Comparison of ENCODE assay signal across 28 cellular contexts in genomic region chr13:83984793-83985192, GRCh38.
"Had no signal": no experiment of that assay in that cellular context is flagged by ENCODE, and none has a peak within 500 bp of the region (broad histone marks: within the 10 kb centered on the region; RNA-seq: fewer than 3 reads in every experiment).

No MANE protein-coding gene starts in this region.

- H3K36me3 ChIP-seq: WERI-Rb-1 had no signal

- ATAC-seq: activated CD8-positive, alpha-beta memory T cell treated with anti-CD3 and anti-CD28 coated beads, Interleukin-2, amount 10 ng/mL, durations not matched to agents 7 days and 5 days; activated naive CD8-positive, alpha-beta T cell treated with anti-CD3 and anti-CD28 coated beads, Interleukin-2, amount 50 U/mL, for 24 hours had no signal

- H3K27ac Mint-ChIP-seq: activated CD4-positive, alpha-beta memory T cell treated with anti-CD3 and anti-CD28 coated beads, Interleukin-2, amount 10 ng/mL, durations not matched to agents 7 days and 5 days; activated CD8-positive, alpha-beta memory T cell treated with anti-CD3 and anti-CD28 coated beads, Interleukin-2, amount 10 ng/mL, durations not matched to agents 7 days and 5 days; activated naive CD4-positive, alpha-beta T cell treated with anti-CD3 and anti-CD28 coated beads, Interleukin-2, amount 10 ng/mL, durations not matched to agents 7 days and 5 days; activated naive CD8-positive, alpha-beta T cell; activated naive CD8-positive, alpha-beta T cell treated with anti-CD3 and anti-CD28 coated beads, Interleukin-2, amount 50 U/mL, for 24 hours; brain had no signal

- DNase-seq: activated CD4-positive, alpha-beta memory T cell treated with anti-CD3 and anti-CD28 coated beads, Interleukin-2, amount 10 ng/mL, durations not matched to agents 7 days and 5 days; activated CD4-positive, alpha-beta T cell treated with anti-CD3 and anti-CD28 coated beads for 1 hour; activated CD4-positive, alpha-beta T cell treated with anti-CD3 and anti-CD28 coated beads for 48 hours; activated CD4-positive, CD25-positive, alpha-beta regulatory T cell; activated CD8-positive, alpha-beta memory T cell treated with anti-CD3 and anti-CD28 coated beads for 24 hours; activated CD8-positive, alpha-beta memory T cell treated with anti-CD3 and anti-CD28 coated beads, Interleukin-2, amount 10 ng/mL, durations not matched to agents 7 days and 5 days; activated CD8-positive, alpha-beta memory T cell treated with anti-CD3 and anti-CD28 coated beads, Interleukin-2, amount 50 U/mL, for 48 hours; activated effector memory CD4-positive, alpha-beta T cell treated with Interleukin-2 at 50 U/mL for 16 hours; activated naive CD4-positive, alpha-beta T cell treated with anti-CD3 and anti-CD28 coated beads, Interleukin-2, amount 10 ng/mL, durations not matched to agents 7 days and 5 days; activated naive CD8-positive, alpha-beta T cell treated with anti-CD3 and anti-CD28 coated beads, Interleukin-2, amount 50 U/mL, for 24 hours; activated T-cell treated with anti-CD3 and anti-CD28 coated beads, Interleukin-2, amount 50 U/mL, for 48 hours; anterior cingulate cortex; central memory CD4-positive, alpha-beta T cell; NCI-H1048; NCI-H1105 treated with DMSO at 0.1 percent for 48 hours; NCI-H1436; NCI-H1694; NCI-H1930; NCI-H2081 treated with DMSO at 0.1 percent for 48 hours; NCI-H226; NCI-H524 treated with DMSO at 0.1 percent for 48 hours; NK-92 treated with Interleukin-12 subunit alpha and Interleukin-12 subunit beta, amount 100 ng/mL, for 24 hours; Right ventricle myocardium superior; T1000; WERI-Rb-1 had no signal

- H3K4me3 Mint-ChIP-seq: activated CD4-positive, alpha-beta memory T cell treated with anti-CD3 and anti-CD28 coated beads, Interleukin-2, amount 10 ng/mL, durations not matched to agents 7 days and 5 days; activated CD8-positive, alpha-beta memory T cell treated with anti-CD3 and anti-CD28 coated beads, Interleukin-2, amount 10 ng/mL, durations not matched to agents 7 days and 5 days; activated naive CD4-positive, alpha-beta T cell treated with anti-CD3 and anti-CD28 coated beads, Interleukin-2, amount 10 ng/mL, durations not matched to agents 7 days and 5 days; activated naive CD8-positive, alpha-beta T cell; activated naive CD8-positive, alpha-beta T cell treated with anti-CD3 and anti-CD28 coated beads, Interleukin-2, amount 50 U/mL, for 24 hours; brain had no signal

- H3K4me1 Mint-ChIP-seq: activated CD4-positive, alpha-beta memory T cell treated with anti-CD3 and anti-CD28 coated beads, Interleukin-2, amount 10 ng/mL, durations not matched to agents 7 days and 5 days; activated naive CD4-positive, alpha-beta T cell treated with anti-CD3 and anti-CD28 coated beads, Interleukin-2, amount 10 ng/mL, durations not matched to agents 7 days and 5 days; activated naive CD8-positive, alpha-beta T cell treated with anti-CD3 and anti-CD28 coated beads, Interleukin-2, amount 50 U/mL, for 24 hours; brain had no signal

- H3K9me3 Mint-ChIP-seq: activated CD4-positive, alpha-beta memory T cell treated with anti-CD3 and anti-CD28 coated beads, Interleukin-2, amount 10 ng/mL, durations not matched to agents 7 days and 5 days; activated naive CD8-positive, alpha-beta T cell treated with anti-CD3 and anti-CD28 coated beads, Interleukin-2, amount 50 U/mL, for 24 hours; brain had no signal

- H3K9ac ChIP-seq: KMS-11 had no signal

- H3K4me2 ChIP-seq: KMS-11 had no signal

- H3K27me3 Mint-ChIP-seq: activated CD4-positive, alpha-beta memory T cell treated with anti-CD3 and anti-CD28 coated beads, Interleukin-2, amount 10 ng/mL, durations not matched to agents 7 days and 5 days; activated CD8-positive, alpha-beta memory T cell treated with anti-CD3 and anti-CD28 coated beads, Interleukin-2, amount 10 ng/mL, durations not matched to agents 7 days and 5 days; activated naive CD4-positive, alpha-beta T cell treated with anti-CD3 and anti-CD28 coated beads, Interleukin-2, amount 10 ng/mL, durations not matched to agents 7 days and 5 days; activated naive CD8-positive, alpha-beta T cell; activated naive CD8-positive, alpha-beta T cell treated with anti-CD3 and anti-CD28 coated beads, Interleukin-2, amount 50 U/mL, for 24 hours; brain had no signal

- H3K36me3 Mint-ChIP-seq: activated CD8-positive, alpha-beta memory T cell treated with anti-CD3 and anti-CD28 coated beads, Interleukin-2, amount 10 ng/mL, durations not matched to agents 7 days and 5 days; activated naive CD4-positive, alpha-beta T cell treated with anti-CD3 and anti-CD28 coated beads, Interleukin-2, amount 10 ng/mL, durations not matched to agents 7 days and 5 days; activated naive CD8-positive, alpha-beta T cell; brain had no signal
